ENCODE assay signal across 1 cellular context in the genomic region with DNA sequence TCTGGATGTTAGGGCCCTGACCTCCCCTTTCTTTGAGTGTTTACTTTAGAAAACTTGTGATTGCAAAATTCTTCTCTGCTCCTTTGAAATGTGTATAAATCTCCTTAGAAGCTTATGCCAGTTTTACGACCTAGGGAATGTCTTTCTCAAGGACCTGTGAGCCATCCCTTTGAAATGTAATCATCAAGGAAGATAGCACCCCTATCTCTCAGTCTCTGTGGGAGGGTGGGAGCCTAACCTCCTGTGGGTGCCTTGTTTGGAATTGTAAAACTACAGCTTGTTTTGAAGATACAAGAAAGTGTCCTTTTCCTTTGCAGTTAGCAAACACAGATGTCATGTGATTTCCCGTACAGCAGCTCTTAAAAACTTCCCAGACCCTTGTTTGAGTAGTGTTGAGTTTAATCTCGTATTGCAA.
TF ChIP-seq lines count a peak whose summit lies in the region.

No MANE protein-coding gene starts in this region.

TF ChIP-seq in H1, 55 proteins besides CTCF, POLR2A, EP300 and RAD21:
- TF ChIP-seq, protein P1, sequence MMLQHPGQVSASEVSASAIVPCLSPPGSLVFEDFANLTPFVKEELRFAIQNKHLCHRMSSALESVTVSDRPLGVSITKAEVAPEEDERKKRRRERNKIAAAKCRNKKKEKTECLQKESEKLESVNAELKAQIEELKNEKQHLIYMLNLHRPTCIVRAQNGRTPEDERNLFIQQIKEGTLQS (IDR thresholded peaks at IDR 0.05; ENCODE audit: insufficient read depth, low read depth, low read length): no peak
- TF ChIP-seq POLR2AphosphoS5 (IDR thresholded peaks at IDR 0.05; ENCODE audit: low read depth, low read length): peak; percentile 52; the same call in 1 of the 2 replicates
- no peak for TF ChIP-seq RNF2 (IDR thresholded peaks at IDR 0.05; ENCODE audit: borderline replicate concordance, low read depth, low read length, missing control alignments, poor library complexity, severe bottlenecking)
- TF ChIP-seq CHD1 (IDR thresholded peaks at IDR 0.05; ENCODE audit: low read depth, low read length): no peak
- TF ChIP-seq MAFK (IDR thresholded peaks at IDR 0.05; ENCODE audit: low read depth, low read length): no peak
- no peak for TF ChIP-seq GABPA (IDR thresholded peaks at IDR 0.05; ENCODE audit: borderline replicate concordance, insufficient read depth, low read length)
- TF ChIP-seq TCF12 (IDR thresholded peaks at IDR 0.05; ENCODE audit: low read depth, low read length): no peak
